Comparison of ENCODE assay signal across 8 cellular contexts in the genomic region with DNA sequence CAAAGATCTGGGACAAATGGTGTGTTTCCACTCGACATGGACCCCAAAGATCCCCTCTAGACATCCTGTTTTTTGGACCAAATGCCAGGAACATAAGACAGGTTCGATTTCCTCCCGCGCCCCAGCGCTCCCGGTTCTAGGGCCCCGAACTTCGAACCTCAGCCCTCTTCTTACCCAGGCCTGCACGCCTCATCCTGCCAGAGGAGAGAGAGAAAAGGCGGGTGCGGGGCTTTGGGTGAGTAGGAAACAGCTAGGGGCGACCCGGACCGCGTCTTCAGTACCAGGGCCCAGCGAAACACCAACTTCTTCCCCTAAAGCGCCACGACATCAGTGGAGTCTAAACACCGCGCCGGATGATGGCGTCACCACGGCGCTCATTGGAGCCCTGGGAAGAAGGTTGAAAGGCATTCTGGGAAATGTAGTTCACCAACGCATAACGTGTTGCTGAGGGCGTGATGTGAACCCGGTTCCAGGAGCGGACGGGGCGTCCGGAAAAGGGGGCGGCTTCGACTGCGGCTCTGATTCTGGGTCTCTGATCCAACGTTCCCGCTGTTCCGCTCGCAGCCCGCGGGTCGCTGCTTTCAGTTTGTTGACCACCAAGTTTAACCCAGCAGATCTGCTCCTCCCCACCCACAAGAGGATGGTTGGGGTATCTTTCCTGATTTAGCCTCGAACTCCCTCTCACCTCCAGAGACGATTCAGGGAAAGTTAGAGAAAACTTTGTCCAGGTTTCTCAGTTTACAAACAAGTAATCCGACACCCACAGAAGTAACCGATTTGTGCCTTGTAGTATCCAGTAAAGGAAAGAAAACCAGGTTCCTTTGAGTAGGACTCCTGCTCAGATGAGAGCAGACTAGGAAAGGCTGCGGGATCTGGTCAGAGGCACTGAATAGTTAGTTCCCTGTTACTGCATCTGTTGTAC. TPM values are rescaled to one million over a fixed set of nuclear protein-coding genes. Genes with fewer than 3 reads are reported as not detected.
DNase-seq lines count a peak whose midpoint lies in the region; ATAC-seq and TF ChIP-seq lines count a peak whose summit lies in the region.

A gene with protein sequence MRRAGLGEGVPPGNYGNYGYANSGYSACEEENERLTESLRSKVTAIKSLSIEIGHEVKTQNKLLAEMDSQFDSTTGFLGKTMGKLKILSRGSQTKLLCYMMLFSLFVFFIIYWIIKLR (minus strand): TSS at position 332 of the 922 bp plus-strand sequence. CDS start 139 bp downstream, at position 193.

- peak within 1 kb of the TSS; percentile 24 for H3K27ac ChIP-seq in RWPE2 (ENCODE audit: poor library complexity, severe bottlenecking)

- no peaks in the 10 kb centered on the region for H3K9me3 Mint-ChIP-seq in activated T-helper 2 cell treated with anti-CD3 and anti-CD28 coated beads, Interferon-gamma antibody, Interleukin-2, Interleukin-4, amounts not matched to agents 10 μg/mL and 5 μg/mL and 100 μg/mL, durations not matched to agents 14 hours and 24 hours and 36 hours
- no peaks in the 10 kb centered on the region for H3K9me3 Mint-ChIP-seq in naive thymus-derived CD8-positive, alpha-beta T cell

- peak; percentile 90 for ATAC-seq in RWPE2 (ENCODE audit: low read depth)
- peak; percentile 93 to 95 for ATAC-seq in naive thymus-derived CD8-positive, alpha-beta T cell

- no peaks in the 10 kb centered on the region for H3K9me3 ChIP-seq in RWPE2 (ENCODE audit: severe bottlenecking)

- H3K4me3 ChIP-seq in RWPE2 (ENCODE audit: severe bottlenecking) (peak within 1 kb of the TSS; percentile 93), fibroblast of mammary gland (ENCODE audit: control insufficient read depth, low read depth, low read length) (peak within 1 kb of the TSS; percentile 85)

- no peaks in the 10 kb centered on the region for H3K36me3 Mint-ChIP-seq in activated T-helper 2 cell treated with anti-CD3 and anti-CD28 coated beads, Interferon-gamma antibody, Interleukin-2, Interleukin-4, amounts not matched to agents 10 μg/mL and 5 μg/mL and 100 μg/mL, durations not matched to agents 14 hours and 24 hours and 36 hours (ENCODE audit: low read depth)
- H3K36me3 Mint-ChIP-seq in naive thymus-derived CD8-positive, alpha-beta T cell, result peaks cover 0 to 6% (median 0%) of the 10 kb centered on the region in 3 donors

- POLR2A ChIA-PET in naive thymus-derived CD8-positive, alpha-beta T cell (lab: Charles Lee), result no interaction called here

- H3K4me3 Mint-ChIP-seq in activated T-helper 2 cell treated with anti-CD3 and anti-CD28 coated beads, Interferon-gamma antibody, Interleukin-2, Interleukin-4, amounts not matched to agents 10 μg/mL and 5 μg/mL and 100 μg/mL, durations not matched to agents 14 hours and 24 hours and 36 hours (ENCODE audit: low read depth), result peak within 1 kb of the TSS; percentile 96
- peak within 1 kb of the TSS; percentile 93 to 100 (median 99) for H3K4me3 Mint-ChIP-seq in naive thymus-derived CD8-positive, alpha-beta T cell

- intact Hi-C loops in activated T-helper 2 cell treated with anti-CD3 and anti-CD28 coated beads, Interferon-gamma antibody, Interleukin-2, Interleukin-4, amounts not matched to agents 10 μg/mL and 5 μg/mL and 100 μg/mL, durations not matched to agents 14 hours and 24 hours and 36 hours (cut with micrococcal nuclease), result loop anchor here (5.0 to 10.0 kb wide), 5 partner anchors 82 to 772 kb away; a partner anchor contains a TSS

- peak within 1 kb of the TSS; percentile 94 for H3K27ac Mint-ChIP-seq in activated T-helper 2 cell treated with anti-CD3 and anti-CD28 coated beads, Interferon-gamma antibody, Interleukin-2, Interleukin-4, amounts not matched to agents 10 μg/mL and 5 μg/mL and 100 μg/mL, durations not matched to agents 14 hours and 24 hours and 36 hours
- peak within 1 kb of the TSS; percentile 96 to 100 (median 99) for H3K27ac Mint-ChIP-seq in naive thymus-derived CD8-positive, alpha-beta T cell

- H3K27me3 ChIP-seq in RWPE2 (ENCODE audit: insufficient read depth, poor library complexity, severe bottlenecking), result no peaks in the 10 kb centered on the region

- peaks cover 11% of the 10 kb centered on the region for H3K36me3 ChIP-seq in RWPE2 (ENCODE audit: low read depth)

- peaks cover 8% of the 10 kb centered on the region for H3K4me1 ChIP-seq in RWPE2 (ENCODE audit: insufficient read depth, poor library complexity, severe bottlenecking)

- DNase-seq in EH (ENCODE audit: low read depth) (peak; percentile 97), H4 (ENCODE audit: low spot score) (peak; percentile 99), LoVo (ENCODE audit: low spot score) (peak; percentile 97), RWPE2 (ENCODE audit: low spot score) (peak; percentile 84), fibroblast of mammary gland (ENCODE audit: low read depth) (peak; percentile 97)
- peak; percentile 87 for DNase-seq in activated T-helper 2 cell treated with anti-CD3 and anti-CD28 coated beads, Interferon-gamma antibody, Interleukin-2, Interleukin-4, amounts not matched to agents 10 μg/mL and 5 μg/mL and 100 μg/mL, durations not matched to agents 14 hours and 24 hours and 36 hours (ENCODE audit: low spot score)
- peak; percentile 85 to 96 (median 93) for DNase-seq in naive thymus-derived CD8-positive, alpha-beta T cell
- peak; percentile 85 to 92 (median 90) for DNase-seq in stimulated activated naive CD4-positive, alpha-beta T cell (lab: John Stamatoyannopoulos, UW)

- H3K4me1 Mint-ChIP-seq in activated T-helper 2 cell treated with anti-CD3 and anti-CD28 coated beads, Interferon-gamma antibody, Interleukin-2, Interleukin-4, amounts not matched to agents 10 μg/mL and 5 μg/mL and 100 μg/mL, durations not matched to agents 14 hours and 24 hours and 36 hours (ENCODE audit: low read depth), result peaks cover 24% of the 10 kb centered on the region
- H3K4me1 Mint-ChIP-seq in naive thymus-derived CD8-positive, alpha-beta T cell, result peaks cover 19 to 52% (median 45%) of the 10 kb centered on the region in 4 donors

- peaks cover 16% of the 10 kb centered on the region for H3K27me3 Mint-ChIP-seq in activated T-helper 2 cell treated with anti-CD3 and anti-CD28 coated beads, Interferon-gamma antibody, Interleukin-2, Interleukin-4, amounts not matched to agents 10 μg/mL and 5 μg/mL and 100 μg/mL, durations not matched to agents 14 hours and 24 hours and 36 hours (ENCODE audit: low read depth)
- H3K27me3 Mint-ChIP-seq in naive thymus-derived CD8-positive, alpha-beta T cell, result peaks cover 0 to 18% (median 4%) of the 10 kb centered on the region in 5 donors

- no peak for TF ChIP-seq CTCF in RWPE2 (IDR thresholded peaks at IDR 0.05; ENCODE audit: poor library complexity, severe bottlenecking)
- no peak for TF ChIP-seq CTCF in fibroblast of mammary gland (conservative IDR thresholded peaks at IDR 0.05; ENCODE audit: control insufficient read depth, insufficient read depth, low read depth, low read length)

RNA-seq across cellular contexts. Expression of the gene that starts here (rescaled TPM):
- total RNA-seq in H4 (2014; rRNA removed; shearing (Covaris generic)), result 67.3 and 76.4 TPM in 2 replicates
- 19.4 and 22.3 TPM in 2 replicates for total RNA-seq in activated T-helper 2 cell treated with anti-CD3 and anti-CD28 coated beads, Interferon-gamma antibody, Interleukin-2, Interleukin-4, amounts not matched to agents 10 μg/mL and 5 μg/mL and 100 μg/mL, durations not matched to agents 14 hours and 24 hours and 36 hours
- 10 to 100 TPM; 31.3 to 33.8 TPM for total RNA-seq in naive thymus-derived CD8-positive, alpha-beta T cell
- polyA plus RNA-seq in naive thymus-derived CD8-positive, alpha-beta T cell, result 10 to 100 TPM; 10.5 to 19.6 (median 11.1) TPM

Comparison
In these comparisons a context has a peak if more than half of its experiments do, and no peak if none do; other contexts are left out.
1. Peak in every context shown above with its lines: DNase-seq, ATAC-seq, H3K4me3 ChIP-seq and H3K27ac ChIP-seq.